26 cellular contexts compared by ENCODE assay signal in genomic region chr1:46453449-46453848, GRCh38. TPM values are rescaled to one million over a fixed set of nuclear protein-coding genes. Genes with fewer than 3 reads are reported as not detected.
"Had no signal": no experiment of that assay in that cellular context is flagged by ENCODE, and none has a peak within 500 bp of the region (broad histone marks: within the 10 kb centered on the region; RNA-seq: fewer than 3 reads in every experiment).

No MANE protein-coding gene starts in this region.

- H3K27ac Mint-ChIP-seq: memory B cell; mesothelial cell of epicardium; natural killer cell; stimulated activated effector memory CD8-positive, alpha-beta T cell treated with anti-CD3 and anti-CD28 coated beads, Interleukin-12 subunit alpha, Interleukin-12 subunit beta, amount 100 ng/mL, for 72 hours had no signal

- H3K36me3 Mint-ChIP-seq: immature natural killer cell; memory B cell; mesothelial cell of epicardium; natural killer cell; stimulated activated effector memory CD8-positive, alpha-beta T cell treated with anti-CD3 and anti-CD28 coated beads, Interleukin-12 subunit alpha, Interleukin-12 subunit beta, amount 100 ng/mL, for 72 hours had no signal

- DNase-seq: effector memory CD4-positive, alpha-beta T cell; heart right ventricle; immature natural killer cell; left ventricle myocardium inferior; lower lobe of right lung; natural killer cell; small intestine; stimulated activated CD4-positive, alpha-beta T cell treated with anti-CD3 and anti-CD28 coated beads, Interleukin-4, amount 100 ng/mL, for 1 hour; stimulated activated CD8-positive, alpha-beta memory T cell treated with anti-CD3 and anti-CD28 coated beads, Interleukin-4, amount 100 ng/mL, for 48 hours; stomach; substantia nigra; transverse colon had no signal

- H3K27ac ChIP-seq: heart right ventricle, left ventricle myocardium inferior, lower lobe of right lung, right atrium auricular region, stomach, thoracic aorta, transverse colon had no signal

- H3K9me3 Mint-ChIP-seq: immature natural killer cell; memory B cell; mesothelial cell of epicardium; natural killer cell; neural crest cell; stimulated activated effector memory CD8-positive, alpha-beta T cell treated with anti-CD3 and anti-CD28 coated beads, Interleukin-12 subunit alpha, Interleukin-12 subunit beta, amount 100 ng/mL, for 72 hours had no signal

- ATAC-seq: esophagus mucosa; heart right ventricle; lower lobe of right lung; stimulated activated effector memory CD8-positive, alpha-beta T cell treated with anti-CD3 and anti-CD28 coated beads, Interleukin-12 subunit alpha, Interleukin-12 subunit beta, amount 100 ng/mL, for 72 hours had no signal

- H3K4me3 ChIP-seq: heart right ventricle, left ventricle myocardium inferior, lower lobe of right lung, right atrium auricular region, stomach, thoracic aorta, transverse colon had no signal

- H3K36me3 ChIP-seq: heart right ventricle, left ventricle myocardium inferior, lower lobe of right lung, right atrium auricular region, stomach, thoracic aorta, transverse colon had no signal

- H3K4me3 Mint-ChIP-seq: immature natural killer cell; memory B cell; mesothelial cell of epicardium; natural killer cell; neural crest cell; stimulated activated effector memory CD8-positive, alpha-beta T cell treated with anti-CD3 and anti-CD28 coated beads, Interleukin-12 subunit alpha, Interleukin-12 subunit beta, amount 100 ng/mL, for 72 hours had no signal

- H3K9me3 ChIP-seq: heart right ventricle, left ventricle myocardium inferior, lower lobe of right lung, right atrium auricular region, stomach, thoracic aorta, transverse colon had no signal

RNA-seq across cellular contexts. Expression of gene DMBX1, which starts 36.2 kb away (rescaled TPM):
- total RNA-seq: esophagus mucosa, fibroblast of lung, frontal cortex, heart right ventricle, left ventricle myocardium inferior, lower lobe of right lung, mesothelial cell of epicardium, mucosa of gallbladder, myocyte, natural killer cell, neural crest cell, osteocyte, pulmonary artery endothelial cell, right atrium auricular region, stomach, thoracic aorta, transverse colon, ureter had no signal

RNA-seq across cellular contexts. Expression of gene FAAH, which starts 59.3 kb away (rescaled TPM):
- total RNA-seq: myocyte had no signal
